1 cellular context compared by ENCODE assay signal in genomic region chr6:109096198-109096597, GRCh38.
A peak's percentile ranks its signal among the peaks of the same experiment; 100 is the strongest.
TF ChIP-seq lines count a peak whose summit lies in the region.

No MANE protein-coding gene starts in this region.

TF ChIP-seq in K562, 482 proteins besides CTCF, POLR2A, EP300 and RAD21 (continued from another document):
- TF ChIP-seq PRDM10 (IDR thresholded peaks at IDR 0.05; ENCODE audit: partially characterized antibody) (no peak), ZNF589 (CRISPR knock-in tag; IDR thresholded peaks at IDR 0.05; ENCODE audit: low read depth) (0 out of 2 replicates have a peak, but pooled peaks have one; percentile 30), HMGXB4 (CRISPR knock-in tag; IDR thresholded peaks at IDR 0.05) (no peak), PURB (CRISPR knock-in tag; IDR thresholded peaks at IDR 0.05; ENCODE audit: low read depth) (no peak), MNT (conservative IDR thresholded peaks at IDR 0.05) (no peak), NKRF (IDR thresholded peaks at IDR 0.05; ENCODE audit: borderline replicate concordance) (0 out of 2 replicates have a peak, but pooled peaks have one; percentile 19), ELF2 (CRISPR knock-in tag; IDR thresholded peaks at IDR 0.05) (0 out of 2 replicates have a peak, but pooled peaks have one; percentile 10), HMBOX1 (IDR thresholded peaks at IDR 0.05) (peak; percentile 79), ZNF609 (CRISPR knock-in tag; IDR thresholded peaks at IDR 0.05; ENCODE audit: borderline replicate concordance) (no peak), ZEB2 (IDR thresholded peaks at IDR 0.05) (no peak), ZNF57 (CRISPR knock-in tag; IDR thresholded peaks at IDR 0.05) (no peak), BRF1 (IDR thresholded peaks at IDR 0.05; ENCODE audit: borderline replicate concordance, extremely low read depth, insufficient read length) (no peak), BCOR (IDR thresholded peaks at IDR 0.05) (no peak), MBD2 (IDR thresholded peaks at IDR 0.05; ENCODE audit: borderline replicate concordance, low read depth) (no peak), ETV5 (CRISPR knock-in tag; IDR thresholded peaks at IDR 0.05; ENCODE audit: low read depth) (no peak), ZNF395 (CRISPR knock-in tag; IDR thresholded peaks at IDR 0.05) (no peak), ZBTB49 (CRISPR knock-in tag; IDR thresholded peaks at IDR 0.05; ENCODE audit: borderline replicate concordance) (no peak), JUND (IDR thresholded peaks at IDR 0.05; ENCODE audit: borderline replicate concordance, low read depth, low read length) (0 out of 2 replicates have a peak, but pooled peaks have one; percentile 8), JUND (tag; IDR thresholded peaks at IDR 0.05; ENCODE audit: borderline replicate concordance, low read depth, low read length) (no peak), ARID2 (IDR thresholded peaks at IDR 0.05) (no peak), KLF6 (CRISPR knock-in tag; IDR thresholded peaks at IDR 0.05; ENCODE audit: borderline replicate concordance) (no peak), CGGBP1 (CRISPR knock-in tag; IDR thresholded peaks at IDR 0.05) (no peak)
